ENCODE assay signal across 8 cellular contexts in genomic region chr10:35685858-35686257, GRCh38. TPM values are rescaled to one million over a fixed set of nuclear protein-coding genes. Genes with fewer than 3 reads are reported as not detected.
DNase-seq lines count a peak whose midpoint lies in the region; ATAC-seq, FAIRE-seq and TF ChIP-seq lines count a peak whose summit lies in the region.
"Not testable (repeated sequence)": the region's sequence is repeated elsewhere in the genome, so short reads cannot be mapped to it uniquely, and the experiment has no call there.
"Had no signal": no experiment of that assay in that cellular context is flagged by ENCODE, and none has a peak within 500 bp of the region (broad histone marks: within the 10 kb centered on the region; RNA-seq: fewer than 3 reads in every experiment).

No MANE protein-coding gene starts in this region.

- H3K27ac ChIP-seq in A549; endodermal cell (ENCODE audit: low read depth, low read length); kidney (ENCODE audit: low read depth in 2 of 2, low read length in 2 of 2): not testable (repeated sequence)
- H3K27ac ChIP-seq in VCaP (peak overlapping the region; percentile 97), liver (ENCODE audit: low read depth in 1 of 2, low read length in 2 of 2) (peak overlapping the region in 1 of 2 donors; percentile 1)

- not testable (repeated sequence) for DNase-seq in A549 (ENCODE audit: low read depth in 1 of 2, low spot score in 1 of 2); LNCaP clone FGC (ENCODE audit: low read depth); endodermal cell; kidney; progenitor cell of endocrine pancreas (ENCODE audit: low spot score, unreplicated experiment)

- not testable (repeated sequence) for H3K36me3 Mint-ChIP-seq in endodermal cell (ENCODE audit: low read depth); progenitor cell of endocrine pancreas (ENCODE audit: insufficient read depth)

- not testable (repeated sequence) for FAIRE-seq in A549 (lab: Jason Lieb, UNC); kidney (lab: Jason Lieb, UNC)

- H3K4me1 Mint-ChIP-seq in endodermal cell = peaks cover 51% of the 10 kb centered on the region
- H3K4me1 Mint-ChIP-seq in progenitor cell of endocrine pancreas (ENCODE audit: low read depth) = peaks cover 32% of the 10 kb centered on the region

- not testable (repeated sequence) for H3K4me3 ChIP-seq in A549
- H3K4me3 ChIP-seq in LNCaP clone FGC (ENCODE audit: low read depth, low read length) (peak overlapping the region; percentile 12; the same call in 1 of the 2 replicates), endodermal cell (ENCODE audit: low read length) (peak overlapping the region; percentile 51), kidney (ENCODE audit: low read length in 2 of 2) (peak overlapping the region; percentile 54 to 67), liver (ENCODE audit: low read depth in 1 of 3, low read length in 3 of 3) (peak overlapping the region in 2 of 3 donors; percentile 45 to 50)

- peaks cover 13% of the 10 kb centered on the region for H3K4me1 ChIP-seq in A549
- H3K4me1 ChIP-seq in endodermal cell (ENCODE audit: control insufficient read depth, insufficient read depth, low read length); kidney (ENCODE audit: control insufficient read depth in 1 of 2, insufficient read depth in 1 of 2, low read depth in 1 of 2, low read length in 2 of 2); liver (ENCODE audit: control insufficient read depth in 4 of 4, insufficient read depth in 4 of 4, low read length in 3 of 4): not testable (repeated sequence)

- TF ChIP-seq EP300 in A549 (IDR thresholded peaks at IDR 0.05) = not testable (repeated sequence)

- not testable (repeated sequence) for ATAC-seq in A549

- 62% methylated on average over 4 of the region's 4 CpGs for WGBS in A549 (ENCODE audit: missing lambda C conversion rate)
- WGBS in endodermal cell (ENCODE audit: insufficient coverage in 1 of 2, insufficient read length in 1 of 2), 2 experiments = 94 to 96% methylated on average over 2 to 4 of the region's 4 CpGs
- WGBS in liver = 62% methylated on average over 4 of the region's 4 CpGs

- not testable (repeated sequence) for H3K9me3 ChIP-seq in A549; endodermal cell (ENCODE audit: control insufficient read depth, low read length); kidney (ENCODE audit: control insufficient read depth in 1 of 2, low read length in 2 of 2); liver (ENCODE audit: control insufficient read depth in 4 of 4, low read length in 3 of 4)

- not testable (repeated sequence) for H3K9ac ChIP-seq in endodermal cell (ENCODE audit: extremely low read depth, low read length, poor library complexity, severe bottlenecking); kidney (ENCODE audit: low read length in 2 of 2); liver (ENCODE audit: low read depth in 1 of 2, low read length in 2 of 2)

- H3K27me3 ChIP-seq in endodermal cell (ENCODE audit: control insufficient read depth, insufficient read depth, low read length, poor library complexity, severe bottlenecking); liver (ENCODE audit: control insufficient read depth in 4 of 4, insufficient read depth in 4 of 4, low read length in 3 of 4): not testable (repeated sequence)

- not testable (repeated sequence) for H3K27me3 Mint-ChIP-seq in endodermal cell (ENCODE audit: insufficient read depth); progenitor cell of endocrine pancreas

- peak overlapping the region; percentile 68 for H3K4me2 ChIP-seq in A549

- not testable (repeated sequence) for TF ChIP-seq POLR2A in A549 (IDR thresholded peaks at IDR 0.05; ENCODE audit: low read length)

- H3K36me3 ChIP-seq in endodermal cell (ENCODE audit: control insufficient read depth, insufficient read depth, low read length); kidney (ENCODE audit: control insufficient read depth in 1 of 2, insufficient read depth in 2 of 2, low read length in 2 of 2); liver (ENCODE audit: control insufficient read depth in 4 of 4, insufficient read depth in 3 of 4, low read depth in 1 of 4, low read length in 3 of 4): not testable (repeated sequence)

- not testable (repeated sequence) for TF ChIP-seq RAD21 in A549 (conservative IDR thresholded peaks at IDR 0.05 in 1 of 2, IDR thresholded peaks at IDR 0.05 in 1 of 2); liver (IDR thresholded peaks at IDR 0.05)

- POLR2A ChIA-PET in A549 (lab: Yijun Ruan, JAX) = not testable (repeated sequence)

- CTCF ChIA-PET in A549 (lab: Yijun Ruan, JAX) = interaction anchor here (1.2 kb wide), 1 partner anchor 17 kb away, joined by 5 read pairs; no protein-coding TSS in a partner anchor

- intact Hi-C loops in kidney (cut with DNase I) = not testable (repeated sequence)

- not testable (repeated sequence) for TF ChIP-seq CTCF in A549 (IDR thresholded peaks at IDR 0.05); LNCaP clone FGC (IDR thresholded peaks at IDR 0.05; ENCODE audit: control insufficient read depth, extremely low read depth, insufficient read depth); VCaP (conservative IDR thresholded peaks at IDR 0.05); endodermal cell (conservative IDR thresholded peaks at IDR 0.05); kidney (IDR thresholded peaks at IDR 0.05; ENCODE audit: borderline replicate concordance, extremely low read depth, insufficient read depth); liver (IDR thresholded peaks at IDR 0.05; ENCODE audit: low read depth, low read length, missing input control); progenitor cell of endocrine pancreas (IDR thresholded peaks at IDR 0.05; ENCODE audit: unreplicated experiment)

- H3K4me3 Mint-ChIP-seq in endodermal cell; progenitor cell of endocrine pancreas (ENCODE audit: low read depth): not testable (repeated sequence)

- H3K27ac Mint-ChIP-seq in endodermal cell = not testable (repeated sequence)
- H3K27ac Mint-ChIP-seq in progenitor cell of endocrine pancreas = peak overlapping the region; percentile 82

- H3K9me3 Mint-ChIP-seq in endodermal cell; progenitor cell of endocrine pancreas (ENCODE audit: low read depth): not testable (repeated sequence)

TF ChIP-seq in A549, 52 proteins besides CTCF, POLR2A, EP300 and RAD21:
- TF ChIP-seq ZC3H11A (IDR thresholded peaks at IDR 0.05) = peak; percentile 94

RNA-seq across cellular contexts. Expression of gene FZD8, which starts 43.8 kb away (rescaled TPM):
- polyA plus RNA-seq in A549 (2011; rRNA removed) = 4.4 and 4.9 TPM in 2 replicates
- 10.2 and 18.1 TPM in 2 replicates for polyA plus RNA-seq in A549 (2012; cell fraction: cytosol; rRNA removed)
- polyA plus RNA-seq in A549 (2012; cell fraction: nucleus; rRNA removed) = 22.2 and 33.0 TPM in 2 replicates
- polyA plus RNA-seq in A549 (2017; fragmentation: RNase III; extraction: RNeasy Plus Mini Kit Qiagen cat#74134 plus additional on column Dnase treatment) = 9.3 to 13.4 TPM (median 13.1 TPM) in 3 replicates
- 10.2 and 10.5 TPM in 2 replicates for polyA minus RNA-seq in A549 (2011; rRNA and poly(A)+ RNA removed)
- 100 to 1,000 TPM; 133 to 189 TPM for total RNA-seq in endodermal cell
- 14.0 TPM for polyA plus RNA-seq in endodermal cell (2013, experiment 1 of 2)
- polyA plus RNA-seq in endodermal cell (2013, experiment 2 of 2) = 18.3 TPM
- 18.8 TPM for total RNA-seq in kidney
- polyA plus RNA-seq in kidney (ENCODE audit: insufficient read depth, low read depth, low replicate concordance) = 10.8 TPM
- 1 to 10 TPM; 3.5 to 5.4 TPM for total RNA-seq in liver
- 1 to 10 TPM in 1 of 2 donors, under 1 TPM in 1; 0.25 to 2.4 TPM for polyA plus RNA-seq in liver
- total RNA-seq in progenitor cell of endocrine pancreas = 27.4 TPM in 2 replicates
- polyA plus RNA-seq: CD4-positive, CD25-positive, alpha-beta regulatory T cell had no signal
